In genomic region chr1:221263831-221264767, GRCh38 we compare ENCODE assay signal across 8 cellular contexts.
A peak's percentile ranks its signal among the peaks of the same experiment; 100 is the strongest.
DNase-seq lines count a peak whose midpoint lies in the region; ATAC-seq and TF ChIP-seq lines count a peak whose summit lies in the region.

No MANE protein-coding gene starts in this region.

- peaks cover 0 to 16% (median 4%) of the 10 kb centered on the region in 5 donors for H3K9me3 Mint-ChIP-seq in CD8-positive, alpha-beta memory T cell
- H3K9me3 Mint-ChIP-seq in activated CD4-positive, alpha-beta T cell treated with anti-CD3 and anti-CD28 coated beads, Interleukin-2, amount 10 ng/mL, durations not matched to agents 24 days and 14 days, result peaks cover 5% of the 10 kb centered on the region
- H3K9me3 Mint-ChIP-seq in neural progenitor cell, result peaks cover 7% of the 10 kb centered on the region

- no peaks in the 10 kb centered on the region for H3K4me1 Mint-ChIP-seq in CD8-positive, alpha-beta memory T cell
- H3K4me1 Mint-ChIP-seq in activated CD4-positive, alpha-beta T cell treated with anti-CD3 and anti-CD28 coated beads, Interleukin-2, amount 10 ng/mL, durations not matched to agents 24 days and 14 days, result no peaks in the 10 kb centered on the region
- peaks cover 10% of the 10 kb centered on the region for H3K4me1 Mint-ChIP-seq in neural progenitor cell

- CTCF ChIA-PET in CD8-positive, alpha-beta memory T cell (lab: Charles Lee), result no interaction called here

- no peak overlapping the region for H3K27ac Mint-ChIP-seq in CD8-positive, alpha-beta memory T cell
- H3K27ac Mint-ChIP-seq in activated CD4-positive, alpha-beta T cell treated with anti-CD3 and anti-CD28 coated beads, Interleukin-2, amount 10 ng/mL, durations not matched to agents 24 days and 14 days, result no peak overlapping the region
- H3K27ac Mint-ChIP-seq in neural progenitor cell, result no peak overlapping the region

- peak in 3 of 5 donors; percentile 1 to 44 (median 3) for DNase-seq in CD8-positive, alpha-beta memory T cell
- peak; percentile 68 for DNase-seq in NCI-H2171 treated with DMSO at 0.1 percent for 48 hours (lab: John Stamatoyannopoulos, UW)
- peak; percentile 79 for DNase-seq in activated CD4-positive, alpha-beta T cell treated with anti-CD3 and anti-CD28 coated beads, Interleukin-2, amount 10 ng/mL, durations not matched to agents 24 days and 14 days
- DNase-seq in fibroblast of peridontal ligament (ENCODE audit: extremely low read depth), result peak; percentile 97
- DNase-seq in neural progenitor cell (ENCODE audit: low spot score), result peak; percentile 88
- DNase-seq in vagina (ENCODE audit: extremely low spot score in 2 of 2), result no peak

- intact Hi-C loops in activated CD4-positive, alpha-beta T cell treated with anti-CD3 and anti-CD28 coated beads, Interleukin-2, amount 10 ng/mL, durations not matched to agents 24 days and 14 days (cut with micrococcal nuclease), result loop anchor here (2.0 kb wide), 1 partner anchor 171 kb away; no protein-coding TSS in a partner anchor
- intact Hi-C loops in vagina (cut with DNase I), result loop anchor here (5.0 to 10.0 kb wide), 2 partner anchors 173 to 1191 kb away; no protein-coding TSS in a partner anchor

- H3K4me2 ChIP-seq in neural progenitor cell, result no peak overlapping the region

- H3K4me3 ChIP-seq in CD8-positive, alpha-beta memory T cell (ENCODE audit: low read length), result no peak overlapping the region
- H3K4me3 ChIP-seq in neural progenitor cell (no peak overlapping the region), vagina (no peak overlapping the region)

- H4K20me1 ChIP-seq in neural progenitor cell (ENCODE audit: low read depth), result no peaks in the 10 kb centered on the region

- peak; percentile 67 for TF ChIP-seq CTCF in neural progenitor cell (IDR thresholded peaks at IDR 0.05)
- peak in 2 of 3 experiments; percentile 13 to 52 for TF ChIP-seq CTCF in vagina (IDR thresholded peaks at IDR 0.05)

- no peak overlapping the region for H3K9ac ChIP-seq in neural progenitor cell

- H3K79me2 ChIP-seq in neural progenitor cell (ENCODE audit: low read depth), result no peaks in the 10 kb centered on the region

- no peaks in the 10 kb centered on the region for H3K9me3 ChIP-seq in CD8-positive, alpha-beta memory T cell (ENCODE audit: low read length)
- H3K9me3 ChIP-seq in neural progenitor cell (ENCODE audit: low read depth), result no peaks in the 10 kb centered on the region
- no peaks in the 10 kb centered on the region for H3K9me3 ChIP-seq in vagina

- no peaks in the 10 kb centered on the region for H3K4me1 ChIP-seq in CD8-positive, alpha-beta memory T cell (ENCODE audit: insufficient read depth, low read length)
- H3K4me1 ChIP-seq in neural progenitor cell (peaks cover 10% of the 10 kb centered on the region), vagina (no peaks in the 10 kb centered on the region)

- POLR2A ChIA-PET in CD8-positive, alpha-beta memory T cell (lab: Charles Lee), result no interaction called here

- no peaks in the 10 kb centered on the region for H3K36me3 Mint-ChIP-seq in CD8-positive, alpha-beta memory T cell
- no peaks in the 10 kb centered on the region for H3K36me3 Mint-ChIP-seq in activated CD4-positive, alpha-beta T cell treated with anti-CD3 and anti-CD28 coated beads, Interleukin-2, amount 10 ng/mL, durations not matched to agents 24 days and 14 days (ENCODE audit: low read depth)
- no peaks in the 10 kb centered on the region for H3K36me3 Mint-ChIP-seq in neural progenitor cell

- no peaks in the 10 kb centered on the region for H3K27me3 ChIP-seq in CD8-positive, alpha-beta memory T cell (ENCODE audit: insufficient read depth, low read length, poor library complexity, severe bottlenecking)
- H3K27me3 ChIP-seq in neural progenitor cell, result no peaks in the 10 kb centered on the region
- H3K27me3 ChIP-seq in vagina, result no peaks in the 10 kb centered on the region

- ATAC-seq in GM18870 (IDR thresholded peaks at IDR 0.05; ENCODE audit: unreplicated experiment) (peak; percentile 97), HG03066 (IDR thresholded peaks at IDR 0.05; ENCODE audit: low read depth, unreplicated experiment) (peak; percentile 60)

- no peak overlapping the region for H3K27ac ChIP-seq in CD8-positive, alpha-beta memory T cell (ENCODE audit: low read depth, low read length)
- H3K27ac ChIP-seq in neural progenitor cell (no peak overlapping the region), vagina (no peak overlapping the region)

- no peak overlapping the region for H3K4me3 Mint-ChIP-seq in CD8-positive, alpha-beta memory T cell
- no peak overlapping the region for H3K4me3 Mint-ChIP-seq in activated CD4-positive, alpha-beta T cell treated with anti-CD3 and anti-CD28 coated beads, Interleukin-2, amount 10 ng/mL, durations not matched to agents 24 days and 14 days
- H3K4me3 Mint-ChIP-seq in neural progenitor cell, result no peak overlapping the region

- H2AFZ ChIP-seq in neural progenitor cell (replicated peaks), result peak overlapping the region; percentile 95

- peaks cover 0 to 5% of the 10 kb centered on the region in 2 donors for H3K27me3 Mint-ChIP-seq in CD8-positive, alpha-beta memory T cell
- peaks cover 2% of the 10 kb centered on the region for H3K27me3 Mint-ChIP-seq in activated CD4-positive, alpha-beta T cell treated with anti-CD3 and anti-CD28 coated beads, Interleukin-2, amount 10 ng/mL, durations not matched to agents 24 days and 14 days
- peaks cover 3% of the 10 kb centered on the region for H3K27me3 Mint-ChIP-seq in neural progenitor cell (ENCODE audit: insufficient read depth, low read depth)

- no peak for TF ChIP-seq POLR2A in vagina (IDR thresholded peaks at IDR 0.05)

- no peaks in the 10 kb centered on the region for H3K36me3 ChIP-seq in CD8-positive, alpha-beta memory T cell (ENCODE audit: insufficient read depth, low read length)
- H3K36me3 ChIP-seq in neural progenitor cell (no peaks in the 10 kb centered on the region), vagina (no peaks in the 10 kb centered on the region)

- H3F3A ChIP-seq in neural progenitor cell (ENCODE audit: low read depth), result no peaks in the 10 kb centered on the region

Comparison
In these comparisons a context has a peak if more than half of its experiments do, and no peak if none do; other contexts are left out.
1. DNase-seq: peak in CD8-positive, alpha-beta memory T cell (3 of 5), NCI-H2171 treated with DMSO at 0.1 percent for 48 hours (single experiment), activated CD4-positive, alpha-beta T cell treated with anti-CD3 and anti-CD28 coated beads, Interleukin-2, amount 10 ng/mL, durations not matched to agents 24 days and 14 days (single experiment), fibroblast of peridontal ligament (single experiment) and neural progenitor cell (single experiment); none in vagina (0 of 2).